Comparison of ENCODE assay signal across 12 cellular contexts in genomic region chr5:111069839-111070238, GRCh38. TPM values are rescaled to one million over a fixed set of nuclear protein-coding genes. Genes with fewer than 3 reads are reported as not detected.
A peak's percentile ranks its signal among the peaks of the same experiment; 100 is the strongest.
DNase-seq lines count a peak whose midpoint lies in the region; ATAC-seq and TF ChIP-seq lines count a peak whose summit lies in the region.
"Had no signal": no experiment of that assay in that cellular context is flagged by ENCODE, and none has a peak within 500 bp of the region (broad histone marks: within the 10 kb centered on the region; RNA-seq: fewer than 3 reads in every experiment).

No MANE protein-coding gene starts in this region.

- peaks cover 2 to 7% of the 10 kb centered on the region in 2 donors for H3K27me3 ChIP-seq in stomach smooth muscle (ENCODE audit: control insufficient read depth in 1 of 2, insufficient read depth in 2 of 2, low read length in 2 of 2)

- H3K4me1 Mint-ChIP-seq in activated CD4-positive, alpha-beta T cell treated with anti-CD3 and anti-CD28 coated beads, Interleukin-2, amount 10 ng/mL, durations not matched to agents 7 days and 5 days: peaks cover 29% of the 10 kb centered on the region
- peaks cover 17% of the 10 kb centered on the region for H3K4me1 Mint-ChIP-seq in activated CD4-positive, alpha-beta T cell treated with anti-CD3 and anti-CD28 coated beads for 36 hours
- H3K4me1 Mint-ChIP-seq in brain: peaks cover 24% of the 10 kb centered on the region

- DNase-seq in activated CD4-positive, alpha-beta T cell treated with anti-CD3 and anti-CD28 coated beads, Interleukin-2, amount 10 ng/mL, durations not matched to agents 7 days and 5 days: no peak
- DNase-seq in activated CD4-positive, alpha-beta T cell treated with anti-CD3 and anti-CD28 coated beads for 36 hours: no peak
- no peak for DNase-seq in head of caudate nucleus
- DNase-seq in activated CD4-positive, alpha-beta T cell treated with anti-CD3 and anti-CD28 coated beads, Interleukin-2, amount 50 U/mL, for 1 hour: no peak
- DNase-seq in NCI-H510A treated with DMSO at 0.1 percent for 48 hours (lab: John Stamatoyannopoulos, UW): no peak
- DNase-seq: 8988T, kidney glomerular epithelial cell had no signal

- no peak for TF ChIP-seq CTCF in brain (conservative IDR thresholded peaks at IDR 0.05)

- CTCF ChIA-PET in activated CD4-positive, alpha-beta T cell treated with anti-CD3 and anti-CD28 coated beads, Interleukin-2, amount 10 ng/mL, durations not matched to agents 7 days and 5 days (lab: Charles Lee): no interaction called here
- CTCF ChIA-PET in activated CD4-positive, alpha-beta T cell treated with anti-CD3 and anti-CD28 coated beads for 36 hours (lab: Charles Lee): no interaction called here

- no peak overlapping the region for H3K9ac ChIP-seq in stomach smooth muscle (ENCODE audit: low read length in 2 of 2)

- peaks cover 86% of the 10 kb centered on the region for H3K27me3 Mint-ChIP-seq in activated CD4-positive, alpha-beta T cell treated with anti-CD3 and anti-CD28 coated beads, Interleukin-2, amount 10 ng/mL, durations not matched to agents 7 days and 5 days
- peaks cover 78% of the 10 kb centered on the region for H3K27me3 Mint-ChIP-seq in activated CD4-positive, alpha-beta T cell treated with anti-CD3 and anti-CD28 coated beads for 36 hours
- peaks cover 96% of the 10 kb centered on the region for H3K27me3 Mint-ChIP-seq in brain

- no peaks in the 10 kb centered on the region for H3K36me3 ChIP-seq in stomach smooth muscle (ENCODE audit: control insufficient read depth in 2 of 2, insufficient read depth in 2 of 2, low read length in 2 of 2)
- H3K36me3 ChIP-seq: pancreas had no signal

- no peak for ATAC-seq in activated CD4-positive, alpha-beta T cell treated with anti-CD3 and anti-CD28 coated beads for 36 hours

- H3K36me3 Mint-ChIP-seq in activated CD4-positive, alpha-beta T cell treated with anti-CD3 and anti-CD28 coated beads, Interleukin-2, amount 10 ng/mL, durations not matched to agents 7 days and 5 days (ENCODE audit: low read depth): no peaks in the 10 kb centered on the region
- H3K36me3 Mint-ChIP-seq in activated CD4-positive, alpha-beta T cell treated with anti-CD3 and anti-CD28 coated beads for 36 hours (ENCODE audit: low read depth): no peaks in the 10 kb centered on the region
- no peaks in the 10 kb centered on the region for H3K36me3 Mint-ChIP-seq in brain

- H3K4me3 ChIP-seq in iPS-18c (ENCODE audit: insufficient read depth, low read depth, low read length): peak overlapping the region; percentile 49; the same call in 1 of the 2 replicates
- H3K4me3 ChIP-seq in stomach smooth muscle (ENCODE audit: low read length in 2 of 2): peak overlapping the region; percentile 35 to 56

- intact Hi-C loops in activated CD4-positive, alpha-beta T cell treated with anti-CD3 and anti-CD28 coated beads for 36 hours (cut with DNase I, micrococcal nuclease): loop anchor here (5.0 kb wide), 2 partner anchors 308 to 313 kb away; no protein-coding TSS in a partner anchor
- intact Hi-C loops in head of caudate nucleus (cut with DNase I): no loop called here

- H3K9me3 Mint-ChIP-seq in activated CD4-positive, alpha-beta T cell treated with anti-CD3 and anti-CD28 coated beads, Interleukin-2, amount 10 ng/mL, durations not matched to agents 7 days and 5 days: no peaks in the 10 kb centered on the region
- H3K9me3 Mint-ChIP-seq in activated CD4-positive, alpha-beta T cell treated with anti-CD3 and anti-CD28 coated beads for 36 hours (ENCODE audit: low read depth): no peaks in the 10 kb centered on the region
- no peaks in the 10 kb centered on the region for H3K9me3 Mint-ChIP-seq in brain

- POLR2A ChIA-PET in activated CD4-positive, alpha-beta T cell treated with anti-CD3 and anti-CD28 coated beads, Interleukin-2, amount 10 ng/mL, durations not matched to agents 7 days and 5 days (lab: Charles Lee): no interaction called here
- POLR2A ChIA-PET in activated CD4-positive, alpha-beta T cell treated with anti-CD3 and anti-CD28 coated beads for 36 hours (lab: Charles Lee): no interaction called here

- H3K9me3 ChIP-seq in iPS-18c (ENCODE audit: control insufficient read depth, insufficient read depth, low read length): no peaks in the 10 kb centered on the region
- no peaks in the 10 kb centered on the region for H3K9me3 ChIP-seq in stomach smooth muscle (ENCODE audit: control insufficient read depth in 2 of 2, low read length in 2 of 2)
- H3K9me3 ChIP-seq: pancreas had no signal

- peak overlapping the region; percentile 4 for H3K4me3 Mint-ChIP-seq in activated CD4-positive, alpha-beta T cell treated with anti-CD3 and anti-CD28 coated beads, Interleukin-2, amount 10 ng/mL, durations not matched to agents 7 days and 5 days
- no peak overlapping the region for H3K4me3 Mint-ChIP-seq in activated CD4-positive, alpha-beta T cell treated with anti-CD3 and anti-CD28 coated beads for 36 hours
- H3K4me3 Mint-ChIP-seq in brain: peak overlapping the region; percentile 37 to 85 (median 84)

- H3K27ac ChIP-seq in stomach smooth muscle (ENCODE audit: low read length): no peak overlapping the region
- H3K27ac ChIP-seq: pancreas had no signal

- H3K4me1 ChIP-seq in stomach smooth muscle (ENCODE audit: control insufficient read depth, insufficient read depth, low read length): peaks cover 7% of the 10 kb centered on the region

- H3K27ac Mint-ChIP-seq in activated CD4-positive, alpha-beta T cell treated with anti-CD3 and anti-CD28 coated beads, Interleukin-2, amount 10 ng/mL, durations not matched to agents 7 days and 5 days: no peak overlapping the region
- no peak overlapping the region for H3K27ac Mint-ChIP-seq in activated CD4-positive, alpha-beta T cell treated with anti-CD3 and anti-CD28 coated beads for 36 hours
- H3K27ac Mint-ChIP-seq in brain: no peak overlapping the region

RNA-seq across cellular contexts. Expression of gene TSLP, which starts 1.7 kb away (rescaled TPM):
- total RNA-seq in activated CD4-positive, alpha-beta T cell treated with anti-CD3 and anti-CD28 coated beads, Interleukin-2, amount 10 ng/mL, durations not matched to agents 7 days and 5 days: under 1 TPM; 0.19 to 0.35 TPM
- under 1 TPM; 0.54 to 0.85 TPM for total RNA-seq in activated CD4-positive, alpha-beta T cell treated with anti-CD3 and anti-CD28 coated beads for 36 hours
- polyA plus RNA-seq in brain (ENCODE audit: insufficient read depth, low read depth, low replicate concordance): 1.1 TPM
- total RNA-seq: Daoy had no signal

RNA-seq across cellular contexts. Expression of gene WDR36, which starts 22.3 kb away (rescaled TPM):
- total RNA-seq in activated CD4-positive, alpha-beta T cell treated with anti-CD3 and anti-CD28 coated beads, Interleukin-2, amount 10 ng/mL, durations not matched to agents 7 days and 5 days: 10 to 100 TPM; 26.7 to 32.0 TPM
- total RNA-seq in activated CD4-positive, alpha-beta T cell treated with anti-CD3 and anti-CD28 coated beads for 36 hours: 10 to 100 TPM; 58.6 to 61.7 TPM
- polyA plus RNA-seq in brain (ENCODE audit: insufficient read depth, low read depth, low replicate concordance): 4.5 TPM
